In the genomic region with DNA sequence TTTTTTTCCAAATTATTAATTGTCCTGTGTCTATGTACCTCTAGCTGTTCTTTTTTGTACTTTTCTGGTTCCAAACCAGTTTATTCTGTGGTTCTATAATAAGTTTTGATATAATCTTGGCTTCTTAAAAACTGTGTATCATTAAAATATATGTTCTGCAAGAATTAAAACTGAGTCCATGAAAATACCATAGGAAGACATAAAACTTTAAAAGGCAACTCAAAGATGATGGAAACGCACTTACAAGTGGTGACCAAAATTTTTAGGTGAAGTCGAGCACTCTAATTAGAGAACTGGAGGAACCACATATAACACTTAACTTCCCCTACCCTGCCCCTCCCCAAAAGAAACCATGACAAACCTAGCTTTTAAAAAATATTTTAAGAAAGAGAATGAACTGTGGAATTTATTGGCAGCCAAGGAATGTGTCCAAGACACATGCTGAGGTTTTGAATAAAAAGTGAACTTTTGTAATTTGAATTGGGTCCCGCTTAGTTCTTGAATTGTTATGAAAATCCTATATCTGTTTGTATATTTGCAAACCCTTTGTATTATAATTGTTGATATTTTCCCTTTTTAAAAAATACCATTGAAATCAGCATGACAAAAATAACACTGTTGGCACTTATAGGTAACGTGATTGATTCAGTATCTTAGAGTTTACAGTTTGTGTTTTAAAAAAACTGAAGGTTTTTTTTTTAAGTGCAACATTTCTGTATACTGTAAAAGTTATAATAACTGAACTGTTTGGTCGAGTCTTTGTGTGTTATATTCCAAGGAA, we compare ENCODE assay signal across 10 cellular contexts. TPM values are rescaled to one million over a fixed set of nuclear protein-coding genes. Genes with fewer than 3 reads are reported as not detected.
DNase-seq lines count a peak whose midpoint lies in the region; ATAC-seq, FAIRE-seq and TF ChIP-seq lines count a peak whose summit lies in the region.
"Had no signal": no experiment of that assay in that cellular context is flagged by ENCODE, and none has a peak within 500 bp of the region (broad histone marks: within the 10 kb centered on the region; RNA-seq: fewer than 3 reads in every experiment).

No MANE protein-coding gene starts in this region.

- CTCF ChIA-PET in Caco-2 (lab: Charles Lee): interaction anchor here (0.7 to 2.9 kb wide), 2 partner anchors 11 kb away, joined by 4 to 23 read pairs; no protein-coding TSS in a partner anchor

- peaks cover 33% of the 10 kb centered on the region for H3K4me1 Mint-ChIP-seq in Caco-2 (ENCODE audit: low read depth, unreplicated experiment)

- H3K27ac ChIP-seq in Peyer's patch: peak overlapping the region in 3 of 4 donors; percentile 12 to 95 (median 75)

- H3K9me3 ChIP-seq in Caco-2 (no peaks in the 10 kb centered on the region), Peyer's patch (no peaks in the 10 kb centered on the region)

- no peak overlapping the region for H3K27ac Mint-ChIP-seq in Caco-2 (ENCODE audit: unreplicated experiment)

- peaks cover 8% of the 10 kb centered on the region for H3K36me3 ChIP-seq in Caco-2 (ENCODE audit: control insufficient read depth, insufficient read depth, low read length)
- H3K36me3 ChIP-seq in Peyer's patch: peaks cover 0 to 10% (median 0%) of the 10 kb centered on the region in 3 donors

- intact Hi-C loops in Caco-2 (cut with micrococcal nuclease; ENCODE audit: unreplicated experiment): no loop called here

- H3K36me3 Mint-ChIP-seq in Caco-2 (ENCODE audit: insufficient read depth, unreplicated experiment): peaks cover 100% of the 10 kb centered on the region

- H3K9me3 Mint-ChIP-seq in Caco-2 (ENCODE audit: unreplicated experiment): no peaks in the 10 kb centered on the region

- H3K27me3 Mint-ChIP-seq in Caco-2 (ENCODE audit: insufficient read depth, unreplicated experiment): no peaks in the 10 kb centered on the region

- H3K4me1 ChIP-seq in Caco-2 (peaks cover 33% of the 10 kb centered on the region), Peyer's patch (peaks cover 0 to 29% (median 0%) of the 10 kb centered on the region in 4 donors)

- DNase-seq in Caco-2: no peak
- DNase-seq in Peyer's patch: no peak
- peak; percentile 51 for DNase-seq in fibroblast of peridontal ligament (ENCODE audit: extremely low read depth)
- DNase-seq in retinal pigment epithelial cell (ENCODE audit: low read depth): no peak
- no peak for DNase-seq in DMS 273 treated with DMSO at 0.1 percent for 48 hours (lab: John Stamatoyannopoulos, UW)
- no peak for DNase-seq in GM12891 (ENCODE audit: insufficient read length, low spot score)
- no peak for DNase-seq in cerebellar cortex (ENCODE audit: low spot score)
- DNase-seq: NCI-H1105 treated with DMSO at 0.1 percent for 48 hours had no signal

- H3K4me3 ChIP-seq in Caco-2 (ENCODE audit: low read depth, low read length) (no peak overlapping the region), Peyer's patch (peak overlapping the region in 3 of 4 donors; percentile 54 to 85 (median 63)), retinal pigment epithelial cell (ENCODE audit: low read length) (peak overlapping the region; percentile 96)

- no peak for ATAC-seq in HG03135 (IDR thresholded peaks at IDR 0.05; ENCODE audit: unreplicated experiment)

- H3K4me3 Mint-ChIP-seq in Caco-2 (ENCODE audit: unreplicated experiment): peak overlapping the region; percentile 83

- POLR2A ChIA-PET in Caco-2 (lab: Charles Lee): interaction anchor here (0.6 to 1.5 kb wide), 2 partner anchors 11 to 113 kb away, joined by 4 to 9 read pairs; no protein-coding TSS in a partner anchor

- TF ChIP-seq POLR2A in Peyer's patch (IDR thresholded peaks at IDR 0.05) (no peak), GM12891 (IDR thresholded peaks at IDR 0.05; ENCODE audit: low read depth, low read length) (no peak)

- FAIRE-seq in GM12891 (lab: Jason Lieb, UNC): no peak

- no peaks in the 10 kb centered on the region for H3K27me3 ChIP-seq in Caco-2 (replicated peaks; ENCODE audit: control insufficient read depth, insufficient read depth, low read length)
- H3K27me3 ChIP-seq in Peyer's patch: no peaks in the 10 kb centered on the region

- BruUV-seq in Caco-2 (replicated peaks; lab: Mats Ljungman, UMichigan): TSS peak; percentile 25

- TF ChIP-seq CTCF in Caco-2 (IDR thresholded peaks at IDR 0.05; ENCODE audit: insufficient read depth in 1 of 2, low read depth in 1 of 2, low read length in 1 of 2, severe bottlenecking in 1 of 2, unreplicated experiment in 1 of 2): no peak
- TF ChIP-seq CTCF in Peyer's patch (IDR thresholded peaks at IDR 0.05): no peak
- TF ChIP-seq CTCF in retinal pigment epithelial cell (conservative IDR thresholded peaks at IDR 0.05; ENCODE audit: low read depth, low read length): no peak

TF ChIP-seq in GM12891, 5 proteins besides CTCF, POLR2A, EP300 and RAD21:
- no peak for TF ChIP-seq POU2F2 (IDR thresholded peaks at IDR 0.05; ENCODE audit: low read depth, low read length)
- no peak for TF ChIP-seq SPI1 (IDR thresholded peaks at IDR 0.05; ENCODE audit: low read depth, low read length)
- TF ChIP-seq POLR2AphosphoS5 (IDR thresholded peaks at IDR 0.05; ENCODE audit: low read depth, low read length): no peak
- TF ChIP-seq PAX5 (IDR thresholded peaks at IDR 0.05; ENCODE audit: insufficient read depth, low read length, severe bottlenecking): no peak
- no peak for TF ChIP-seq TAF1 (IDR thresholded peaks at IDR 0.05; ENCODE audit: low read depth, low read length)

RNA-seq across cellular contexts. Expression of a gene that starts 7.7 kb away (rescaled TPM):
- total RNA-seq in Caco-2 (2022) (134 and 140 TPM in 2 replicates), Peyer's patch (10 to 100 TPM in 3 of 4 donors, 1 to 10 TPM in 1; 7.9 to 20.9 (median 15.3) TPM)
- 14.7 TPM for polyA plus RNA-seq in GM12891 (2012; ENCODE audit: low read depth, missing spikeins)
- total RNA-seq: mononuclear cell had no signal
